Comparison of ENCODE assay signal across 2 cellular contexts in the genomic region with DNA sequence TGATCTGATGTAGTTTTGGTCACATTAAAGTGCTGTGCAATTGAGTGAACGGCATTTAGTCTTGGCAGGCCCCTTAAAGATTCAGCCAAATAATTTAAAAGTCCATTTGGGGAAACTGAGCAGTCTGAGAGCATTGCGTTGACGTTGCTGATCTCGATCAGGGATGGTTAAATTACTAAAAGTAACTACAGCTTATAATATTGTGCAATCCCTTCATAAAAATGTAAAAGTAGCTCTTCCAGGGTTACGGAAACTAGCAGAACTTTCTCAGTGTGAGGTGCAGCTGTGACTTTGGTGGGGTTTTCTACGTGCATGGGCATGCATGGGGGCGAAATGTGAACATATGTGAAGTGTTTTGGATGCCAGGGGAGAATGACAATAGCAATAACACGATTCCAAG.
A peak's percentile ranks its signal among the peaks of the same experiment; 100 is the strongest.
TF ChIP-seq lines count a peak whose summit lies in the region.

No MANE protein-coding gene starts in this region.

TF ChIP-seq in HepG2, 621 proteins besides CTCF, POLR2A, EP300 and RAD21:
- TF ChIP-seq REST (IDR thresholded peaks at IDR 0.05; ENCODE audit: borderline replicate concordance in 1 of 2, low read depth in 1 of 2, low read length in 2 of 2) (no peak), HOXA9 (CRISPR knock-in tag; IDR thresholded peaks at IDR 0.05; ENCODE audit: borderline replicate concordance) (no peak), CEBPB (IDR thresholded peaks at IDR 0.05; ENCODE audit: borderline replicate concordance, low read depth, low read length) (peak; percentile 41; the same call in 1 of the 2 replicates), SUZ12 (IDR thresholded peaks at IDR 0.05; ENCODE audit: low read depth, low read length) (no peak), ZIK1 (CRISPR knock-in tag; IDR thresholded peaks at IDR 0.05; ENCODE audit: borderline replicate concordance, low read depth) (no peak)
TF ChIP-seq in HepG2: peak in this region for 1.

TF ChIP-seq in K562, 482 proteins besides CTCF, POLR2A, EP300 and RAD21:
- TF ChIP-seq SETDB1 (IDR thresholded peaks at IDR 0.05; ENCODE audit: low read length) (no peak), RBM17 (IDR thresholded peaks at IDR 0.05; ENCODE audit: borderline replicate concordance, low read depth, low read length) (no peak), STAG1 (CRISPR knock-in tag; IDR thresholded peaks at IDR 0.05; ENCODE audit: borderline replicate concordance) (no peak), THAP12 (CRISPR knock-in tag; IDR thresholded peaks at IDR 0.05) (no peak), HDGF (IDR thresholded peaks at IDR 0.05) (no peak), HDAC3 (IDR thresholded peaks at IDR 0.05; ENCODE audit: borderline replicate concordance, partially characterized antibody) (no peak), SIX5 (IDR thresholded peaks at IDR 0.05; ENCODE audit: borderline replicate concordance in 1 of 2, insufficient read depth in 1 of 2, low read depth in 1 of 2, low read length in 2 of 2) (no peak), KAT7 (CRISPR knock-in tag; IDR thresholded peaks at IDR 0.05; ENCODE audit: borderline replicate concordance) (no peak), CEBPB (tag; IDR thresholded peaks at IDR 0.05) (peak; percentile 76), HIVEP1 (CRISPR knock-in tag; IDR thresholded peaks at IDR 0.05) (no peak), CEBPG (CRISPR knock-in tag; IDR thresholded peaks at IDR 0.05) (no peak), CEBPG (tag; conservative IDR thresholded peaks at IDR 0.05 in 1 of 2, IDR thresholded peaks at IDR 0.05 in 1 of 2) (peak in 1 of 2 experiments; percentile 54; a peak in 2 of 4 replicates), ZFP36 (IDR thresholded peaks at IDR 0.05; ENCODE audit: low read depth, low read length, partially characterized antibody) (no peak), RFX1 (IDR thresholded peaks at IDR 0.05) (no peak), MCM2 (IDR thresholded peaks at IDR 0.05; ENCODE audit: low read depth) (no peak)
- TF ChIP-seq, protein P1, sequence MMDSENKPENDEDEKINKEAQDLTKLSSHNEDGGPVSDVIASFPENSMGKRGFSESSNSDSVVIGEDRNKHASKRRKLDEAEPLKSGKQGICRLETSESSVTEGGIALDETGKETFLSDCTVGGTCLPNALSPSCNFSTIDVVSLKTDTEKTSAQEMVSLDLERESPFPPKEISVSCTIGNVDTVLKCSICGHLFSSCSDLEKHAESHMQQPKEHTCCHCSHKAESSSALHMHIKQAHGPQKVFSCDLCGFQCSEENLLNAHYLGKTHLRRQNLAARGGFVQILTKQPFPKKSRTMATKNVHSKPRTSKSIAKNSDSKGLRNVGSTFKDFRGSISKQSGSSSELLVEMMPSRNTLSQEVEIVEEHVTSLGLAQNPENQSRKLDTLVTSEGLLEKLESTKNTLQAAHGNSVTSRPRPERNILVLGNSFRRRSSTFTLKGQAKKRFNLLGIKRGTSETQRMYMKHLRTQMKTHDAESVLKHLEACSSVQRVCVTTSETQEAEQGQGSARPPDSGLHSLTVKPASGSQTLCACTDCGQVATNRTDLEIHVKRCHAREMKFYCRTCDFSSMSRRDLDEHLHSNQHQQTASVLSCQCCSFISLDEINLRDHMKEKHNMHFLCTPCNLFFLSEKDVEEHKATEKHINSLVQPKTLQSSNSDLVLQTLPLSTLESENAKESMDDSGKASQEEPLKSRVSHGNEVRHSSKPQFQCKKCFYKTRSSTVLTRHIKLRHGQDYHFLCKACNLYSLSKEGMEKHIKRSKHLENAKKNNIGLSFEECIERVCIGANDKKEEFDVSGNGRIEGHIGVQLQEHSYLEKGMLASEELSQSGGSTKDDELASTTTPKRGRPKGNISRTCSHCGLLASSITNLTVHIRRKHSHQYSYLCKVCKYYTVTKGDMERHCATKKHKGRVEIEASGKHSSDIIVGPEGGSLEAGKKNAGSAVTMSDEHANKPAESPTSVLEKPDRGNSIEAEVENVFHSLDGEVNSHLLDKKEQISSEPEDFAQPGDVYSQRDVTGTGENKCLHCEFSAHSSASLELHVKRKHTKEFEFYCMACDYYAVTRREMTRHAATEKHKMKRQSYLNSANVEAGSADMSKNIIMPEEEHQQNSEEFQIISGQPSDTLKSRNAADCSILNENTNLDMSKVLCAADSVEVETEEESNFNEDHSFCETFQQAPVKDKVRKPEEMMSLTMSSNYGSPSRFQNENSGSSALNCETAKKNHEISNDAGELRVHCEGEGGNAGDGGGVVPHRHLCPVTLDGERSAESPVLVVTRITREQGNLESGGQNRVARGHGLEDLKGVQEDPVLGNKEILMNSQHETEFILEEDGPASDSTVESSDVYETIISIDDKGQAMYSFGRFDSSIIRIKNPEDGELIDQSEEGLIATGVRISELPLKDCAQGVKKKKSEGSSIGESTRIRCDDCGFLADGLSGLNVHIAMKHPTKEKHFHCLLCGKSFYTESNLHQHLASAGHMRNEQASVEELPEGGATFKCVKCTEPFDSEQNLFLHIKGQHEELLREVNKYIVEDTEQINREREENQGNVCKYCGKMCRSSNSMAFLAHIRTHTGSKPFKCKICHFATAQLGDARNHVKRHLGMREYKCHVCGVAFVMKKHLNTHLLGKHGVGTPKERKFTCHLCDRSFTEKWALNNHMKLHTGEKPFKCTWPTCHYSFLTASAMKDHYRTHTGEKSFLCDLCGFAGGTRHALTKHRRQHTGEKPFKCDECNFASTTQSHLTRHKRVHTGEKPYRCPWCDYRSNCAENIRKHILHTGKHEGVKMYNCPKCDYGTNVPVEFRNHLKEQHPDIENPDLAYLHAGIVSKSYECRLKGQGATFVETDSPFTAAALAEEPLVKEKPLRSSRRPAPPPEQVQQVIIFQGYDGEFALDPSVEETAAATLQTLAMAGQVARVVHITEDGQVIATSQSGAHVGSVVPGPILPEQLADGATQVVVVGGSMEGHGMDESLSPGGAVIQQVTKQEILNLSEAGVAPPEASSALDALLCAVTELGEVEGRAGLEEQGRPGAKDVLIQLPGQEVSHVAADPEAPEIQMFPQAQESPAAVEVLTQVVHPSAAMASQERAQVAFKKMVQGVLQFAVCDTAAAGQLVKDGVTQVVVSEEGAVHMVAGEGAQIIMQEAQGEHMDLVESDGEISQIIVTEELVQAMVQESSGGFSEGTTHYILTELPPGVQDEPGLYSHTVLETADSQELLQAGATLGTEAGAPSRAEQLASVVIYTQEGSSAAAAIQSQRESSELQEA (IDR thresholded peaks at IDR 0.05; ENCODE audit: low read depth), result no peak
